ENCODE assay signal across 28 cellular contexts in genomic region chr16:78656887-78657286, GRCh38.
DNase-seq lines count a peak whose midpoint lies in the region; ATAC-seq, FAIRE-seq and TF ChIP-seq lines count a peak whose summit lies in the region.
"Had no signal": no experiment of that assay in that cellular context is flagged by ENCODE, and none has a peak within 500 bp of the region (broad histone marks: within the 10 kb centered on the region; RNA-seq: fewer than 3 reads in every experiment).

No MANE protein-coding gene starts in this region.

- H3K4me1 Mint-ChIP-seq in neural crest cell: peaks cover 13% of the 10 kb centered on the region
- H3K4me1 Mint-ChIP-seq: CD14-positive monocyte; CD4-positive, alpha-beta memory T cell had no signal

- H2AFZ ChIP-seq in IMR-90 (replicated peaks; ENCODE audit: low read length, poor library complexity) (no peak overlapping the region), H1 (ENCODE audit: low read length) (no peak overlapping the region)

- H3K4me1 ChIP-seq in IMR-90 (ENCODE audit: control insufficient read depth, insufficient read depth, low read length): no peaks in the 10 kb centered on the region
- peaks cover 0 to 2% (median 0%) of the 10 kb centered on the region in 4 experiments; a peak in 1 of 7 replicates for H3K4me1 ChIP-seq in H1 (replicated peaks in 1 of 4; ENCODE audit: control insufficient read depth in 3 of 4, insufficient read depth in 4 of 4, low read length in 3 of 4)
- no peaks in the 10 kb centered on the region for H3K4me1 ChIP-seq in uterus
- H3K4me1 ChIP-seq: BE2C, BLaER1 had no signal

- no peaks in the 10 kb centered on the region for H3K27me3 ChIP-seq in IMR-90 (ENCODE audit: control insufficient read depth, insufficient read depth, low read length)
- no peaks in the 10 kb centered on the region for H3K27me3 ChIP-seq in H1 (replicated peaks in 1 of 4; ENCODE audit: control insufficient read depth in 3 of 4, extremely low read depth in 1 of 4, insufficient read depth in 3 of 4, low read length in 3 of 4)
- H3K27me3 ChIP-seq in uterus: peaks cover 0 to 2% of the 10 kb centered on the region in 2 donors
- H3K27me3 ChIP-seq: BE2C, BLaER1 had no signal

- H4K8ac ChIP-seq in IMR-90 (ENCODE audit: low read depth in 2 of 2, low read length in 2 of 2) (no peak overlapping the region), H1 (ENCODE audit: extremely low read depth, insufficient read depth, low read length) (no peak overlapping the region)

- no peaks in the 10 kb centered on the region for H3K79me1 ChIP-seq in IMR-90 (ENCODE audit: low read depth in 1 of 2, low read length in 2 of 2)
- no peaks in the 10 kb centered on the region for H3K79me1 ChIP-seq in H1 (ENCODE audit: low read depth, low read length)

- H3K23me2 ChIP-seq in H1 (ENCODE audit: low read depth, low read length): no peaks in the 10 kb centered on the region

- DNase-seq in IMR-90 (no peak), H1 (ENCODE audit: low read depth in 1 of 2, low spot score in 2 of 2) (no peak), neural crest cell (ENCODE audit: low read depth, low spot score) (no peak), uterus (no peak)
- no peak for DNase-seq in stimulated activated naive CD4-positive, alpha-beta T cell (lab: John Stamatoyannopoulos, UW)
- DNase-seq: 8988T; ACHN; BE2C; C1 segment of cervical spinal cord; CD4-positive, alpha-beta memory T cell; CD4-positive, CD25-positive, alpha-beta regulatory T cell; CD8-positive, alpha-beta memory T cell; COR-L47; DMS 273 treated with DMSO at 0.1 percent for 48 hours; DMS153; DMS53; DMS79; DND-41; EL; GDM1 had no signal

- H3K9me3 ChIP-seq in IMR-90 (ENCODE audit: control insufficient read depth, insufficient read depth, low read length) (peaks cover 18% of the 10 kb centered on the region), H1 (ENCODE audit: insufficient read depth in 2 of 2, low read depth in 1 of 2, low read length in 1 of 2) (no peaks in the 10 kb centered on the region), uterus (no peaks in the 10 kb centered on the region)
- H3K9me3 ChIP-seq: BE2C, BLaER1 had no signal

- H3K79me2 ChIP-seq in H1 (ENCODE audit: control insufficient read depth in 1 of 2, insufficient read depth in 2 of 2, low read length in 2 of 2): no peaks in the 10 kb centered on the region

- no peak overlapping the region for H3K27ac ChIP-seq in IMR-90 (ENCODE audit: insufficient read depth, low read length)
- H3K27ac ChIP-seq in H1 (ENCODE audit: low read depth, low read length): no peak overlapping the region
- no peak overlapping the region for H3K27ac ChIP-seq in uterus
- H3K27ac ChIP-seq: BLaER1 had no signal

- H3K4me2 ChIP-seq in IMR-90 (ENCODE audit: low read depth, low read length) (no peak overlapping the region), H1 (ENCODE audit: insufficient read depth in 1 of 2, low read depth in 2 of 2, low read length in 2 of 2) (no peak overlapping the region)
- H3K4me2 ChIP-seq: BLaER1 had no signal

- WGBS in IMR-90 (ENCODE audit: extremely low coverage in 2 of 2, insufficient read length in 1 of 2), 2 experiments: no CpG with 5 or more reads among the region's 10 CpGs
- WGBS in H1 (ENCODE audit: extremely low coverage in 1 of 2, insufficient coverage in 1 of 2, insufficient read length in 1 of 2, insufficient replicate concordance in 2 of 2, low coverage in 1 of 2, low lambda C conversion rate in 2 of 2, missing lambda C conversion rate in 1 of 2), 2 experiments: 83% methylated on average over 10 of the region's 10 CpGs; no CpG with 5 or more reads in 1 of the 2 experiments

- H2BK120ac ChIP-seq in IMR-90 (ENCODE audit: low read depth, low read length) (no peak overlapping the region), H1 (replicated peaks; ENCODE audit: low read depth, low read length) (no peak overlapping the region)

- no peak overlapping the region for H4K5ac ChIP-seq in IMR-90 (ENCODE audit: low read depth, low read length)
- H4K5ac ChIP-seq in H1 (ENCODE audit: insufficient read length, low read depth, low read length): no peak overlapping the region

- H2BK20ac ChIP-seq in IMR-90 (ENCODE audit: low read depth, low read length): no peak overlapping the region
- H2BK20ac ChIP-seq in H1 (ENCODE audit: low read length): no peak overlapping the region

- H3K36me3 ChIP-seq in IMR-90 (ENCODE audit: control insufficient read depth, insufficient read depth, low read length): no peaks in the 10 kb centered on the region
- no peaks in the 10 kb centered on the region for H3K36me3 ChIP-seq in H1 (ENCODE audit: control insufficient read depth in 2 of 4, insufficient read depth in 4 of 4, low read length in 3 of 4)
- no peaks in the 10 kb centered on the region for H3K36me3 ChIP-seq in uterus
- H3K36me3 ChIP-seq: BE2C, BLaER1 had no signal

- H3K23ac ChIP-seq in IMR-90 (ENCODE audit: low read depth, low read length) (no peak overlapping the region), H1 (ENCODE audit: insufficient read length) (no peak overlapping the region)

- TF ChIP-seq POLR2A in IMR-90 (IDR thresholded peaks at IDR 0.05; ENCODE audit: low read depth, low read length) (no peak), H1 (IDR thresholded peaks at IDR 0.05; ENCODE audit: control extremely low read depth in 1 of 2, low read depth in 2 of 2, low read length in 2 of 2) (no peak), uterus (IDR thresholded peaks at IDR 0.05) (no peak)

- CTCF ChIA-PET in IMR-90 (lab: Yijun Ruan, JAX) (no interaction called here), H1 (lab: Charles Lee; ENCODE audit: partially characterized antibody) (no interaction called here)

- TF ChIP-seq EP300 in H1 (IDR thresholded peaks at IDR 0.05; ENCODE audit: borderline replicate concordance in 1 of 2, low read depth in 2 of 2, low read length in 2 of 2): no peak

- ATAC-seq in IMR-90 (ENCODE audit: low read depth) (no peak), HG03039 (IDR thresholded peaks at IDR 0.05; ENCODE audit: unreplicated experiment) (no peak)
- ATAC-seq: GM12878 had no signal

- H3K27me3 Mint-ChIP-seq in neural crest cell (ENCODE audit: low read depth): no peaks in the 10 kb centered on the region
- H3K27me3 Mint-ChIP-seq: CD4-positive, alpha-beta memory T cell; CD4-positive, CD25-positive, alpha-beta regulatory T cell had no signal

- H4K91ac ChIP-seq in IMR-90 (ENCODE audit: insufficient read depth, low read depth, low read length) (no peak overlapping the region), H1 (replicated peaks; ENCODE audit: insufficient read length, low read length) (no peak overlapping the region)

- H3K27ac Mint-ChIP-seq in neural crest cell (ENCODE audit: unreplicated experiment): peak overlapping the region; percentile 29
- H3K27ac Mint-ChIP-seq: CD4-positive, CD25-positive, alpha-beta regulatory T cell had no signal

- H3K4me3 ChIP-seq in IMR-90 (ENCODE audit: insufficient read depth, low read depth, low read length) (no peak overlapping the region), H1 (ENCODE audit: extremely low read depth in 1 of 4, insufficient read depth in 2 of 4, low read depth in 3 of 4, low read length in 4 of 4) (no peak overlapping the region), uterus (no peak overlapping the region)
- H3K4me3 ChIP-seq: BLaER1, GM12878 had no signal

- H3K14ac ChIP-seq in IMR-90 (replicated peaks; ENCODE audit: low read depth, low read length) (no peak overlapping the region), H1 (ENCODE audit: insufficient read length) (no peak overlapping the region)

- H3K4ac ChIP-seq in IMR-90 (ENCODE audit: low read depth, low read length): no peak overlapping the region
- no peak overlapping the region for H3K4ac ChIP-seq in H1 (replicated peaks; ENCODE audit: insufficient read length, low read depth, low read length)

- H4K20me1 ChIP-seq in IMR-90 (ENCODE audit: insufficient read depth, low read length) (no peaks in the 10 kb centered on the region), H1 (replicated peaks in 1 of 2; ENCODE audit: control insufficient read depth in 1 of 2, insufficient read depth in 2 of 2, low read length in 2 of 2) (no peaks in the 10 kb centered on the region)
- H4K20me1 ChIP-seq: BLaER1 had no signal

- no peaks in the 10 kb centered on the region for H3K36me3 Mint-ChIP-seq in neural crest cell (ENCODE audit: low read depth)
- H3K36me3 Mint-ChIP-seq: CD14-positive monocyte; CD4-positive, alpha-beta memory T cell; CD4-positive, CD25-positive, alpha-beta regulatory T cell had no signal

- dilution Hi-C loops in IMR-90 (cut with HindIII; ENCODE audit: low sequenced_read_pairs, unreplicated experiment): no loop called here

- no peak overlapping the region for H3K4me3 Mint-ChIP-seq in neural crest cell
- H3K4me3 Mint-ChIP-seq: CD14-positive monocyte; CD4-positive, alpha-beta memory T cell; CD4-positive, CD25-positive, alpha-beta regulatory T cell; CD8-positive, alpha-beta memory T cell had no signal

- H3K56ac ChIP-seq in IMR-90 (ENCODE audit: extremely low read depth, insufficient read depth, low read length): no peak overlapping the region
- no peak overlapping the region for H3K56ac ChIP-seq in H1 (replicated peaks; ENCODE audit: insufficient read length, low read depth, low read length)

- H2BK5ac ChIP-seq in IMR-90 (ENCODE audit: low read depth, low read length, poor library complexity, severe bottlenecking) (no peak overlapping the region), H1 (ENCODE audit: low read depth, low read length) (no peak overlapping the region)

- intact Hi-C loops in IMR-90 (cut with micrococcal nuclease): no loop called here
- intact Hi-C loops in uterus (cut with DNase I; ENCODE audit: low total_unique reads): no loop called here

- TF ChIP-seq RAD21 in IMR-90 (IDR thresholded peaks at IDR 0.05; ENCODE audit: low read length) (no peak), H1 (IDR thresholded peaks at IDR 0.05 in 1 of 2, conservative IDR thresholded peaks at IDR 0.05 in 1 of 2; ENCODE audit: low read depth in 2 of 2, low read length in 2 of 2) (no peak)

- in situ Hi-C loops in IMR-90 (cut with MboI; ENCODE audit: low sequenced_read_pairs): no loop called here

- TF ChIP-seq CTCF in IMR-90 (conservative IDR thresholded peaks at IDR 0.05; ENCODE audit: low read depth, low read length) (no peak), H1 (IDR thresholded peaks at IDR 0.05; ENCODE audit: control extremely low read depth in 1 of 3, insufficient read depth in 1 of 3, low read depth in 1 of 3, low read length in 3 of 3) (no peak), neural crest cell (conservative IDR thresholded peaks at IDR 0.05) (no peak), uterus (IDR thresholded peaks at IDR 0.05) (no peak)

- H2BK12ac ChIP-seq in H1 (ENCODE audit: low read depth, low read length): no peak overlapping the region

- no TSS peak for BruUV-seq in IMR-90 (replicated peaks; lab: Mats Ljungman, UMichigan)

- FAIRE-seq in H1 (lab: Jason Lieb, UNC): no peak
- FAIRE-seq: A204.1, GM12878, GM12892, GM18507, GM19239 had no signal

- no peak overlapping the region for H3K18ac ChIP-seq in IMR-90 (ENCODE audit: low read depth, low read length)
- H3K18ac ChIP-seq in H1 (ENCODE audit: extremely low read depth, low read length): no peak overlapping the region

- H3K9me3 Mint-ChIP-seq in neural crest cell: no peaks in the 10 kb centered on the region
- H3K9me3 Mint-ChIP-seq: CD4-positive, alpha-beta memory T cell; CD4-positive, CD25-positive, alpha-beta regulatory T cell; CD8-positive, alpha-beta memory T cell had no signal

- H3K9ac ChIP-seq in IMR-90 (ENCODE audit: low read depth, low read length) (no peak overlapping the region), H1 (replicated peaks in 1 of 4; ENCODE audit: extremely low read depth in 1 of 4, low read depth in 3 of 4, low read length in 3 of 4) (no peak overlapping the region)
- H3K9ac ChIP-seq: BLaER1 had no signal

- H2AK5ac ChIP-seq in IMR-90 (ENCODE audit: low read depth, low read length) (no peak overlapping the region), H1 (ENCODE audit: low read depth, low read length) (no peak overlapping the region)

- H2AK9ac ChIP-seq in IMR-90 (replicated peaks; ENCODE audit: low read depth, low read length, poor library complexity): no peak overlapping the region

- H2BK15ac ChIP-seq in IMR-90 (ENCODE audit: low read depth, low read length): no peak overlapping the region
- H2BK15ac ChIP-seq in H1 (ENCODE audit: low read length): no peak overlapping the region

- no peaks in the 10 kb centered on the region for H3K9me1 ChIP-seq in IMR-90 (ENCODE audit: insufficient read depth, low read length)

- POLR2A ChIA-PET in IMR-90 (lab: Charles Lee; ENCODE audit: unreplicated experiment) (no interaction called here), H1 (lab: Charles Lee; ENCODE audit: partially characterized antibody) (no interaction called here)
